37 cellular contexts compared by ENCODE assay signal in genomic region chr7:10436302-10436701, GRCh38.
DNase-seq lines count a peak whose midpoint lies in the region; ATAC-seq, FAIRE-seq and TF ChIP-seq lines count a peak whose summit lies in the region.
"Had no signal": no experiment of that assay in that cellular context is flagged by ENCODE, and none has a peak within 500 bp of the region (broad histone marks: within the 10 kb centered on the region; RNA-seq: fewer than 3 reads in every experiment).

No MANE protein-coding gene starts in this region.

- no peak for FAIRE-seq in HepG2 (lab: Jason Lieb, UNC)
- FAIRE-seq: A204.1, A549, D721Med had no signal

- no peak for TF ChIP-seq RAD21 in HepG2 (CRISPR knock-in tag; IDR thresholded peaks at IDR 0.05)

- CTCF ChIA-PET in HepG2 (lab: Yijun Ruan, JAX; ENCODE audit: low intra/inter-chr PET ratio, low total read pairs) = no interaction called here

- H2AFZ ChIP-seq in HepG2 (ENCODE audit: low read length) (no peak overlapping the region), mesenchymal stem cell (ENCODE audit: low read depth, low read length) (no peak overlapping the region)

- H3K27ac ChIP-seq in HepG2 (ENCODE audit: extremely low read length, insufficient read depth, low read length) = no peak overlapping the region
- no peak overlapping the region for H3K27ac ChIP-seq in right lobe of liver
- no peak overlapping the region for H3K27ac ChIP-seq in mesenchymal stem cell (ENCODE audit: low read length, poor library complexity, severe bottlenecking)
- H3K27ac ChIP-seq: 22Rv1; A549; BLaER1; BLaER1 treated with 17β-estradiol and CSF1 and Interleukin-3, amounts not matched to agents 10 nM and 100 nM; C4-2B had no signal

- intact Hi-C loops in HepG2 (cut with micrococcal nuclease; ENCODE audit: unreplicated experiment) = no loop called here
- intact Hi-C loops in right lobe of liver (cut with DNase I) = no loop called here

- H2BK5ac ChIP-seq in mesenchymal stem cell (ENCODE audit: low read depth, low read length, poor library complexity, severe bottlenecking) = no peak overlapping the region

- H2BK12ac ChIP-seq in mesenchymal stem cell (ENCODE audit: low read length in 2 of 2) = no peak overlapping the region

- H4K8ac ChIP-seq in mesenchymal stem cell (ENCODE audit: low read length) = no peak overlapping the region

- ATAC-seq in HepG2 (no peak), right lobe of liver (no peak)
- ATAC-seq: A549; CD8-positive, alpha-beta T cell had no signal

- no peaks in the 10 kb centered on the region for H3K36me3 Mint-ChIP-seq in neural crest cell (ENCODE audit: low read depth)
- H3K36me3 Mint-ChIP-seq: CD14-positive monocyte; CD4-positive, alpha-beta memory T cell; CD4-positive, CD25-positive, alpha-beta regulatory T cell; CD8-positive, alpha-beta memory T cell; CD8-positive, alpha-beta T cell had no signal

- H3K9me3 ChIP-seq in HepG2 (ENCODE audit: low read length) (peaks cover 53% of the 10 kb centered on the region), right lobe of liver (no peaks in the 10 kb centered on the region), mesenchymal stem cell (ENCODE audit: control insufficient read depth, low read length) (peaks cover 4% of the 10 kb centered on the region)
- H3K9me3 ChIP-seq: A549; BE2C; BLaER1; BLaER1 treated with 17β-estradiol and CSF1 and Interleukin-3, amounts not matched to agents 10 nM and 100 nM; Caco-2 had no signal

- no peak overlapping the region for H3K14ac ChIP-seq in mesenchymal stem cell (ENCODE audit: low read length in 2 of 2)

- H3K4me2 ChIP-seq in HepG2 (ENCODE audit: low read depth, low read length) (no peak overlapping the region), mesenchymal stem cell (ENCODE audit: low read length, poor library complexity, severe bottlenecking) (no peak overlapping the region)
- H3K4me2 ChIP-seq: A549; BLaER1; BLaER1 treated with 17β-estradiol and CSF1 and Interleukin-3, amounts not matched to agents 10 nM and 100 nM had no signal

- H4K91ac ChIP-seq in mesenchymal stem cell (ENCODE audit: low read length) = no peak overlapping the region

- H3K36me3 ChIP-seq in HepG2 (replicated peaks in 1 of 2; ENCODE audit: control insufficient read depth in 1 of 2, insufficient read depth in 2 of 2, low read length in 2 of 2) = no peaks in the 10 kb centered on the region
- H3K36me3 ChIP-seq in right lobe of liver = no peaks in the 10 kb centered on the region
- H3K36me3 ChIP-seq in mesenchymal stem cell (ENCODE audit: control insufficient read depth in 1 of 2, insufficient read depth in 2 of 2, low read depth in 1 of 2, low read length in 2 of 2) = no peaks in the 10 kb centered on the region
- H3K36me3 ChIP-seq: BE2C; BLaER1; BLaER1 treated with 17β-estradiol and CSF1 and Interleukin-3, amounts not matched to agents 10 nM and 100 nM had no signal

- in situ Hi-C loops in HepG2 (cut with HindIII; ENCODE audit: extremely low pct_ligation_motif_present, low pct_unique_long_range_greater_than_20kb) = no loop called here

- TF ChIP-seq POLR2A in HepG2 (IDR thresholded peaks at IDR 0.05; ENCODE audit: insufficient read depth in 1 of 2, low read depth in 2 of 2, low read length in 2 of 2) = no peak
- no peak for TF ChIP-seq POLR2A in right lobe of liver (IDR thresholded peaks at IDR 0.05)

- 0% methylated on average over 2 of the region's 2 CpGs for WGBS in HepG2 (ENCODE audit: low lambda C conversion rate)
- 65% methylated on average over 2 of the region's 2 CpGs for WGBS in right lobe of liver (ENCODE audit: insufficient coverage, low coverage, low lambda C conversion rate, missing lambda C conversion rate)
- WGBS in mesenchymal stem cell = 100% methylated on average over 2 of the region's 2 CpGs

- H3K4me3 Mint-ChIP-seq in neural crest cell = no peak overlapping the region
- H3K4me3 Mint-ChIP-seq: B cell; CD14-positive monocyte; CD4-positive, alpha-beta memory T cell; CD4-positive, alpha-beta T cell; CD4-positive, CD25-positive, alpha-beta regulatory T cell; CD8-positive, alpha-beta memory T cell; CD8-positive, alpha-beta T cell had no signal

- no peak for DNase-seq in HepG2 (ENCODE audit: low spot score)
- DNase-seq in right lobe of liver = no peak
- DNase-seq in H4 (ENCODE audit: low spot score) = peak; percentile 49
- peak; percentile 2 for DNase-seq in mesenchymal stem cell
- DNase-seq in neural crest cell (ENCODE audit: low read depth, low spot score) = no peak
- DNase-seq in hippocampal formation (lab: John Stamatoyannopoulos, UW) = no peak
- DNase-seq in inferior parietal cortex (ENCODE audit: extremely low spot score) = no peak
- no peak for DNase-seq in hypothalamus (lab: John Stamatoyannopoulos, UW)
- DNase-seq: 8988T; ACHN; AML-193; BE2C; C1 segment of cervical spinal cord; Caco-2; Calu3; CD4-positive, alpha-beta memory T cell; CD4-positive, alpha-beta T cell; CD4-positive, CD25-positive, alpha-beta regulatory T cell; CD8-positive, alpha-beta memory T cell; CD8-positive, alpha-beta T cell; COR-L47; DMS 273 treated with DMSO at 0.1 percent for 48 hours; DMS153; DMS53; DMS79; DMS79 treated with DMSO at 0.1 percent for 48 hours; DND-41; EL had no signal

- H3K4me3 ChIP-seq in HepG2 (replicated peaks in 1 of 3; ENCODE audit: insufficient read depth in 1 of 3, low read depth in 2 of 3, low read length in 3 of 3) (no peak overlapping the region), right lobe of liver (no peak overlapping the region), mesenchymal stem cell (ENCODE audit: insufficient read depth in 1 of 2, low read depth in 1 of 2, low read length in 2 of 2) (no peak overlapping the region)
- H3K4me3 ChIP-seq: A549; BLaER1; BLaER1 treated with 17β-estradiol and CSF1 and Interleukin-3, amounts not matched to agents 10 nM and 100 nM had no signal

- no peak overlapping the region for H3K18ac ChIP-seq in mesenchymal stem cell (ENCODE audit: low read depth in 1 of 2, low read length in 2 of 2)

- H3K27ac Mint-ChIP-seq in neural crest cell (ENCODE audit: unreplicated experiment) = peak overlapping the region; percentile 13
- H3K27ac Mint-ChIP-seq: B cell; CD14-positive monocyte; CD4-positive, alpha-beta memory T cell; CD4-positive, alpha-beta T cell; CD4-positive, CD25-positive, alpha-beta regulatory T cell; CD8-positive, alpha-beta memory T cell; CD8-positive, alpha-beta T cell had no signal

- no TSS peak for BruUV-seq in HepG2 (replicated peaks; lab: Mats Ljungman, UMichigan)

- TF ChIP-seq EP300 in HepG2 (IDR thresholded peaks at IDR 0.05; ENCODE audit: low read depth in 2 of 2, low read length in 2 of 2) (no peak), HepG2 (CRISPR knock-in tag; IDR thresholded peaks at IDR 0.05; ENCODE audit: borderline replicate concordance) (no peak)

- H3K4ac ChIP-seq in mesenchymal stem cell (ENCODE audit: low read depth in 1 of 2, low read length in 2 of 2) = no peak overlapping the region

- H3K79me2 ChIP-seq in HepG2 (ENCODE audit: insufficient read depth, low read length) = no peaks in the 10 kb centered on the region

- H3K23ac ChIP-seq in mesenchymal stem cell (ENCODE audit: low read length in 2 of 2) = no peak overlapping the region

- no peaks in the 10 kb centered on the region for H3K27me3 ChIP-seq in HepG2 (ENCODE audit: control insufficient read depth in 1 of 2, insufficient read depth in 2 of 2, low read length in 2 of 2)
- no peaks in the 10 kb centered on the region for H3K27me3 ChIP-seq in right lobe of liver
- H3K27me3 ChIP-seq in mesenchymal stem cell (ENCODE audit: control insufficient read depth in 1 of 2, insufficient read depth in 1 of 2, low read length in 2 of 2) = no peaks in the 10 kb centered on the region
- H3K27me3 ChIP-seq: BE2C; BLaER1; BLaER1 treated with 17β-estradiol and CSF1 and Interleukin-3, amounts not matched to agents 10 nM and 100 nM had no signal

- no peaks in the 10 kb centered on the region for H3K27me3 Mint-ChIP-seq in neural crest cell (ENCODE audit: low read depth)
- H3K27me3 Mint-ChIP-seq: B cell; CD4-positive, alpha-beta memory T cell; CD4-positive, alpha-beta T cell; CD4-positive, CD25-positive, alpha-beta regulatory T cell; CD8-positive, alpha-beta memory T cell had no signal

- no peaks in the 10 kb centered on the region for H3K79me1 ChIP-seq in mesenchymal stem cell (replicated peaks; ENCODE audit: low read length, poor library complexity, severe bottlenecking)

- no peaks in the 10 kb centered on the region for H3K4me1 ChIP-seq in HepG2 (ENCODE audit: insufficient read depth, low read length)
- no peaks in the 10 kb centered on the region for H3K4me1 ChIP-seq in right lobe of liver
- H3K4me1 ChIP-seq in mesenchymal stem cell (ENCODE audit: control insufficient read depth, insufficient read depth, low read depth, low read length) = no peaks in the 10 kb centered on the region
- H3K4me1 ChIP-seq: A549; BE2C; BLaER1; BLaER1 treated with 17β-estradiol and CSF1 and Interleukin-3, amounts not matched to agents 10 nM and 100 nM; Caco-2 had no signal

- POLR2A ChIA-PET in HepG2 (lab: Yijun Ruan, JAX) = no interaction called here

- no peaks in the 10 kb centered on the region for H4K20me1 ChIP-seq in HepG2 (ENCODE audit: insufficient read depth, low read length)
- H4K20me1 ChIP-seq: BLaER1; BLaER1 treated with 17β-estradiol and CSF1 and Interleukin-3, amounts not matched to agents 10 nM and 100 nM had no signal

- no peak overlapping the region for H2BK15ac ChIP-seq in mesenchymal stem cell (ENCODE audit: low read depth, poor library complexity, severe bottlenecking)

- H3K4me1 Mint-ChIP-seq in neural crest cell = no peaks in the 10 kb centered on the region
- H3K4me1 Mint-ChIP-seq: B cell; CD14-positive monocyte; CD4-positive, alpha-beta memory T cell; CD4-positive, CD25-positive, alpha-beta regulatory T cell; CD8-positive, alpha-beta memory T cell had no signal

- H3K9ac ChIP-seq in HepG2 (ENCODE audit: insufficient read depth, low read depth, low read length) = no peak overlapping the region
- H3K9ac ChIP-seq in mesenchymal stem cell (ENCODE audit: low read length) = no peak overlapping the region
- H3K9ac ChIP-seq: BLaER1; BLaER1 treated with 17β-estradiol and CSF1 and Interleukin-3, amounts not matched to agents 10 nM and 100 nM had no signal

- H3K9me3 Mint-ChIP-seq in neural crest cell = peaks cover 4% of the 10 kb centered on the region

- H2AK5ac ChIP-seq in mesenchymal stem cell (ENCODE audit: low read length, severe bottlenecking) = no peak overlapping the region

- TF ChIP-seq CTCF in HepG2 (CRISPR knock-in tag; IDR thresholded peaks at IDR 0.05) (no peak), right lobe of liver (IDR thresholded peaks at IDR 0.05) (no peak), neural crest cell (conservative IDR thresholded peaks at IDR 0.05) (no peak)

- no peak overlapping the region for H2BK120ac ChIP-seq in mesenchymal stem cell (ENCODE audit: low read depth, low read length)

TF ChIP-seq in HepG2, 621 proteins besides CTCF, POLR2A, EP300 and RAD21 (continues in another document):
- no peak for TF ChIP-seq JDP2 (CRISPR knock-in tag; IDR thresholded peaks at IDR 0.05; ENCODE audit: borderline replicate concordance)
- no peak for TF ChIP-seq ZNF414 (CRISPR knock-in tag; IDR thresholded peaks at IDR 0.05)

Comparison
In these comparisons a context has a peak if more than half of its experiments do, and no peak if none do; other contexts are left out.
1. DNase-seq: peak in H4 (single experiment) and mesenchymal stem cell (single experiment); none in HepG2 (single experiment), right lobe of liver (0 of 3), neural crest cell (single experiment), hippocampal formation (0 of 2), inferior parietal cortex (single experiment) and hypothalamus (0 of 51).